ENCODE assay signal across 1 cellular context in the genomic region with DNA sequence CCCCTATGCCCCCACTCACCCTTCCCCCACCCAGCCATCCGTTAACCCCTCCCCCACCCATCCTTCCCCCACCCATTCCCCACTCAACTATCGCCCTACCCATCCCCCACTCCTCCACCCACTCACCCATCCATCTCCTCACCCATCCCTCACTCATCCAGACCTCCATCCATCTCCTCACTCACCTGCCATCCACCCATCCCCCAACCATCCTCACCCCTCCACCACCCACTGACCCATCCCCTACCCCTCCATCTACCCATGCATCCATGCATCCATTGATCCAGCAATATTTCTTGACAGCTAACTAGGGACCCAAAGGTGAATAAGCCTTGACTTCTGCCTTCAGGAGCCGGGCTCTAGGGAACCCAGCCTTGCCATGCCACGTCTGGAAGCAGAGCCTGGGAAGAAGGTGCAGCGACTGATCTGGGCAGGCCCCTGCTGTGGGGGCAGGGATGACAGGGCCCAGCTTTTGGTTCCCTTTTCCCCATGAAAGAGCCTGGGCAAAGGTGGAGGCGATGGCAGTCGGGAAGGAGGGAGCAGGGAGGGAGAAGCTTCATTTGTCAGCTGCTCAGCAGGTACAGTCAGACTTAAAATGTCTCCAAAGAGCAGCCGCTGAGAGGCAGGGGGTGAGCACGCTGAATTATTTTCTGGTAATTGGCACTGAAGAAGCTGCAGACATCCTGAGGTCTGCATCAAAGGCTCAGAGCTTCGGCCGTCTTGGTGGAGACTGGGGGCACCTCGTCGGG.
TF ChIP-seq lines count a peak whose summit lies in the region.

No MANE protein-coding gene starts in this region.

TF ChIP-seq in HEK293, 187 proteins besides CTCF, POLR2A, EP300 and RAD21 (continued from another document):
- TF ChIP-seq, protein P1, sequence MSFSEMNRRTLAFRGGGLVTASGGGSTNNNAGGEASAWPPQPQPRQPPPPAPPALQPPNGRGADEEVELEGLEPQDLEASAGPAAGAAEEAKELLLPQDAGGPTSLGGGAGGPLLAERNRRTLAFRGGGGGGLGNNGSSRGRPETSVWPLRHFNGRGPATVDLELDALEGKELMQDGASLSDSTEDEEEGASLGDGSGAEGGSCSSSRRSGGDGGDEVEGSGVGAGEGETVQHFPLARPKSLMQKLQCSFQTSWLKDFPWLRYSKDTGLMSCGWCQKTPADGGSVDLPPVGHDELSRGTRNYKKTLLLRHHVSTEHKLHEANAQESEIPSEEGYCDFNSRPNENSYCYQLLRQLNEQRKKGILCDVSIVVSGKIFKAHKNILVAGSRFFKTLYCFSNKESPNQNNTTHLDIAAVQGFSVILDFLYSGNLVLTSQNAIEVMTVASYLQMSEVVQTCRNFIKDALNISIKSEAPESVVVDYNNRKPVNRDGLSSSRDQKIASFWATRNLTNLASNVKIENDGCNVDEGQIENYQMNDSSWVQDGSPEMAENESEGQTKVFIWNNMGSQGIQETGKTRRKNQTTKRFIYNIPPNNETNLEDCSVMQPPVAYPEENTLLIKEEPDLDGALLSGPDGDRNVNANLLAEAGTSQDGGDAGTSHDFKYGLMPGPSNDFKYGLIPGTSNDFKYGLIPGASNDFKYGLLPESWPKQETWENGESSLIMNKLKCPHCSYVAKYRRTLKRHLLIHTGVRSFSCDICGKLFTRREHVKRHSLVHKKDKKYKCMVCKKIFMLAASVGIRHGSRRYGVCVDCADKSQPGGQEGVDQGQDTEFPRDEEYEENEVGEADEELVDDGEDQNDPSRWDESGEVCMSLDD (tag by site-specific recombination; IDR thresholded peaks at IDR 0.05), result no peak
- TF ChIP-seq ZNF354C (tag by site-specific recombination; IDR thresholded peaks at IDR 0.05; ENCODE audit: borderline replicate concordance, low read depth) (no peak), ZNF239 (tag by site-specific recombination; IDR thresholded peaks at IDR 0.05) (no peak), ZNF629 (tag by site-specific recombination; IDR thresholded peaks at IDR 0.05) (no peak), RBAK (tag by site-specific recombination; IDR thresholded peaks at IDR 0.05) (no peak), ZNF274 (IDR thresholded peaks at IDR 0.05; ENCODE audit: low read length) (no peak), ZNF274 (tag by site-specific recombination; IDR thresholded peaks at IDR 0.05; ENCODE audit: borderline replicate concordance) (no peak)
